Comparison of ENCODE assay signal across 29 cellular contexts in the genomic region with DNA sequence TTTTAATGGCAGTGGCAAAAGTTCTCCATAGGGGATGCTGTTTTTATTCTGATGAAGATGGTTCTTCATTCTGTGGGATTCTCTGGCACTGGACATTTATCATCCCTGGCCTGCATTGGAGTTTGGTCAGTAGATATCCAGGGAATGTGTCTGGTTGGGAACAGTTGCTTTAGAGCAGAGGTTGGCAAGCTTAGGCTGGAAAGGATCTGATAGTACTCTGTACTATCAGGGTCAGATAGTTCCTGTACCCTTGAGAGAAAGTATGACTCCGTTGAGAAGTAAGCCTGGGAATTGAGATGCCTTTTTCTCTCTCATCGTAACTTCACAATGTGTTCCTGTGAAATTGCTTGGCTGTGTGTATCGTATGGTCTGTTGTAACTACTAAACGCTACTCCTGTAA.
"Had no signal": no experiment of that assay in that cellular context is flagged by ENCODE, and none has a peak within 500 bp of the region (broad histone marks: within the 10 kb centered on the region; RNA-seq: fewer than 3 reads in every experiment).

No MANE protein-coding gene starts in this region.

- H3K9me3 ChIP-seq: ovary, psoas muscle, right lobe of liver, sigmoid colon, stomach, thoracic aorta, thyroid gland, tibial nerve, upper lobe of left lung, vagina had no signal

- H3K79me2 ChIP-seq: parathyroid adenoma had no signal

- H3K4me1 Mint-ChIP-seq: natural killer cell; nephron; neural progenitor cell; stimulated activated effector memory CD8-positive, alpha-beta T cell treated with anti-CD3 and anti-CD28 coated beads, Interleukin-12 subunit alpha, Interleukin-12 subunit beta, amount 100 ng/mL, for 72 hours; stimulated activated naive B cell treated with anti-CD40 and anti-IgM and Interleukin-4, amounts not matched to agents 10 μg/mL and 1 μg/mL and 100 μg/mL, for 72 hours had no signal

- H3K36me3 ChIP-seq: neural progenitor cell, ovary, right lobe of liver, sigmoid colon, stomach, thoracic aorta, thyroid gland, tibial nerve, upper lobe of left lung, vagina had no signal

- H3K36me3 Mint-ChIP-seq: natural killer cell; neural progenitor cell; stimulated activated effector memory CD8-positive, alpha-beta T cell treated with anti-CD3 and anti-CD28 coated beads, Interleukin-12 subunit alpha, Interleukin-12 subunit beta, amount 100 ng/mL, for 72 hours; stimulated activated naive B cell treated with anti-CD40 and anti-IgM and Interleukin-4, amounts not matched to agents 10 μg/mL and 1 μg/mL and 100 μg/mL, for 72 hours had no signal

- H3K9ac ChIP-seq: neural progenitor cell, parathyroid adenoma had no signal

- H3K9me3 Mint-ChIP-seq: natural killer cell; nephron; neural progenitor cell; stimulated activated effector memory CD8-positive, alpha-beta T cell treated with anti-CD3 and anti-CD28 coated beads, Interleukin-12 subunit alpha, Interleukin-12 subunit beta, amount 100 ng/mL, for 72 hours; stimulated activated naive CD8-positive, alpha-beta T cell treated with anti-CD3 and anti-CD28 coated beads, Interleukin-15, Interleukin-2, amounts not matched to agents 100 ng/mL and 50 ng/mL, for 24 hours had no signal

- H3K27ac Mint-ChIP-seq: natural killer cell; nephron; neural progenitor cell; progenitor cell of endocrine pancreas; stimulated activated effector memory CD8-positive, alpha-beta T cell treated with anti-CD3 and anti-CD28 coated beads, Interleukin-12 subunit alpha, Interleukin-12 subunit beta, amount 100 ng/mL, for 72 hours; stimulated activated naive B cell treated with anti-CD40 and anti-IgM and Interleukin-4, amounts not matched to agents 10 μg/mL and 1 μg/mL and 100 μg/mL, for 72 hours; stimulated activated naive CD8-positive, alpha-beta T cell treated with anti-CD3 and anti-CD28 coated beads, Interleukin-15, Interleukin-2, amounts not matched to agents 100 ng/mL and 50 ng/mL, for 24 hours had no signal

- H3K27ac ChIP-seq: neural progenitor cell, ovary, parathyroid adenoma, psoas muscle, right lobe of liver, sigmoid colon, skin epidermis, stomach, thoracic aorta, thyroid gland, tibial nerve, upper lobe of left lung, vagina had no signal

- H3K4me3 ChIP-seq: neural progenitor cell, ovary, psoas muscle, right lobe of liver, sigmoid colon, skin epidermis, stomach, thoracic aorta, thyroid gland, tibial nerve, upper lobe of left lung, vagina had no signal

- ATAC-seq: natural killer cell; psoas muscle; right cardiac atrium; right lobe of liver; stimulated activated effector memory CD8-positive, alpha-beta T cell treated with anti-CD3 and anti-CD28 coated beads, Interleukin-12 subunit alpha, Interleukin-12 subunit beta, amount 100 ng/mL, for 72 hours; stimulated activated naive B cell treated with anti-CD40 and anti-IgM and Interleukin-4, amounts not matched to agents 10 μg/mL and 1 μg/mL and 100 μg/mL, for 72 hours had no signal

- H3K4me3 Mint-ChIP-seq: natural killer cell; nephron; neural progenitor cell; stimulated activated effector memory CD8-positive, alpha-beta T cell treated with anti-CD3 and anti-CD28 coated beads, Interleukin-12 subunit alpha, Interleukin-12 subunit beta, amount 100 ng/mL, for 72 hours; stimulated activated naive B cell treated with anti-CD40 and anti-IgM and Interleukin-4, amounts not matched to agents 10 μg/mL and 1 μg/mL and 100 μg/mL, for 72 hours; stimulated activated naive CD8-positive, alpha-beta T cell treated with anti-CD3 and anti-CD28 coated beads, Interleukin-15, Interleukin-2, amounts not matched to agents 100 ng/mL and 50 ng/mL, for 24 hours had no signal

- H3K27me3 Mint-ChIP-seq: progenitor cell of endocrine pancreas; stimulated activated naive B cell treated with anti-CD40 and anti-IgM and Interleukin-4, amounts not matched to agents 10 μg/mL and 1 μg/mL and 100 μg/mL, for 72 hours; stimulated activated naive CD8-positive, alpha-beta T cell treated with anti-CD3 and anti-CD28 coated beads, Interleukin-15, Interleukin-2, amounts not matched to agents 100 ng/mL and 50 ng/mL, for 24 hours had no signal

- H2AFZ ChIP-seq: neural progenitor cell, parathyroid adenoma had no signal

- H3K27me3 ChIP-seq: neural progenitor cell, ovary, right lobe of liver, sigmoid colon, stomach, thyroid gland, tibial nerve, upper lobe of left lung, vagina had no signal

- DNase-seq: natural killer cell; occipital lobe; ovary; posterior cingulate gyrus; psoas muscle; right cardiac atrium; right lobe of liver; sigmoid colon; stimulated activated CD4-positive, alpha-beta T cell treated with anti-CD3 and anti-CD28 coated beads, Interleukin-15, amount 100 ng/mL, for 24 hours; stimulated activated CD4-positive, alpha-beta T cell treated with anti-CD3 and anti-CD28 coated beads, Interleukin-2, amount 100 ng/mL, for 24 hours; stimulated activated CD4-positive, alpha-beta T cell treated with anti-CD3 and anti-CD28 coated beads, Interleukin-2, amount 100 ng/mL, for 48 hours; stimulated activated CD4-positive, alpha-beta T cell treated with anti-CD3 and anti-CD28 coated beads, Interleukin-4, amount 100 ng/mL, for 24 hours; stimulated activated naive B cell treated with anti-CD40 and anti-IgM and Interleukin-4, amounts not matched to agents 10 μg/mL and 1 μg/mL and 100 μg/mL, for 72 hours; stimulated activated naive CD4-positive, alpha-beta T cell treated with Interleukin-2 at 50 U/mL for 16 hours; stomach; thyroid gland; trophoblast cell; upper lobe of left lung had no signal

- H3K4me1 ChIP-seq: neural progenitor cell, parathyroid adenoma, psoas muscle, right lobe of liver, sigmoid colon, stomach, thyroid gland, tibial nerve, upper lobe of left lung, vagina had no signal

- FAIRE-seq: urothelium cell line had no signal

- H3K4me2 ChIP-seq: neural progenitor cell had no signal
